Comparison of ENCODE assay signal across 13 cellular contexts in the genomic region with DNA sequence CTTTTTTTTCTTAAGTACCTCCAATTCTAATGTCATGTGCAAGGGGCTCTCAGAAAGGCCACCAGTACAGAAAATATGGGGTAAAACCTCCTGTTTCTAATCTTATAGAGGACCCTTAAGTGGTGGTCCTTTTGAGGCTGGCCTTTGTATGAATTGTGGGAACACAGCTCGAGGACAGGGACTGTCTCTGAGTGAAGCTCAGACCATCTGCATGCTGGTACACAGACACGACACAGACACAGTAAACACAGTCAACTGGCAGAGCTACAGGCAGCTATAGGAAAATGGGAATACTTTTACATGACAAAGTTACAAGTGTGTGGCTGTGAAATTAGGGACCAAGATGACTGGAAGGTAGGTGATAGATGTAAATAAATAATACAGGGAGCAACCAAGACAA.
DNase-seq lines count a peak whose midpoint lies in the region; ATAC-seq and TF ChIP-seq lines count a peak whose summit lies in the region.
"Had no signal": no experiment of that assay in that cellular context is flagged by ENCODE, and none has a peak within 500 bp of the region (broad histone marks: within the 10 kb centered on the region; RNA-seq: fewer than 3 reads in every experiment).

No MANE protein-coding gene starts in this region.

- no peaks in the 10 kb centered on the region for H3K9me3 ChIP-seq in RWPE2 (ENCODE audit: severe bottlenecking)
- H3K9me3 ChIP-seq in adrenal gland (replicated peaks in 1 of 3) = no peaks in the 10 kb centered on the region

- peaks cover 7% of the 10 kb centered on the region for H3K4me1 Mint-ChIP-seq in stimulated activated effector memory CD8-positive, alpha-beta T cell treated with anti-CD3 and anti-CD28 coated beads, Interleukin-12 subunit alpha, Interleukin-12 subunit beta, amount 100 ng/mL, for 72 hours

- peak overlapping the region; percentile 83 for H3K27ac ChIP-seq in RWPE2 (ENCODE audit: poor library complexity, severe bottlenecking)
- H3K27ac ChIP-seq in foreskin keratinocyte = peak overlapping the region; percentile 75
- no peak overlapping the region for H3K27ac ChIP-seq in adrenal gland
- H3K27ac ChIP-seq: C4-2B had no signal

- H3K36me3 ChIP-seq in RWPE2 (ENCODE audit: low read depth) (no peaks in the 10 kb centered on the region), adrenal gland (replicated peaks in 1 of 2) (no peaks in the 10 kb centered on the region)

- no peak for TF ChIP-seq POLR2A in adrenal gland (IDR thresholded peaks at IDR 0.05)

- WGBS in adrenal gland, 4 donors = 64 to 79% (median 68%) methylated on average over 2 of the region's 2 CpGs

- peak; percentile 21; the same call in 1 of the 3 replicates for ATAC-seq in RWPE2 (ENCODE audit: low read depth)
- ATAC-seq in foreskin keratinocyte = no peak
- no peak for ATAC-seq in stimulated activated effector memory CD8-positive, alpha-beta T cell treated with anti-CD3 and anti-CD28 coated beads, Interleukin-12 subunit alpha, Interleukin-12 subunit beta, amount 100 ng/mL, for 72 hours
- no peak for ATAC-seq in HG02642 (IDR thresholded peaks at IDR 0.05; ENCODE audit: poor library complexity, unreplicated experiment)

- H3K4me3 ChIP-seq in RWPE2 (ENCODE audit: severe bottlenecking) (no peak overlapping the region), adrenal gland (no peak overlapping the region)

- no peaks in the 10 kb centered on the region for H3K36me3 Mint-ChIP-seq in stimulated activated effector memory CD8-positive, alpha-beta T cell treated with anti-CD3 and anti-CD28 coated beads, Interleukin-12 subunit alpha, Interleukin-12 subunit beta, amount 100 ng/mL, for 72 hours

- H3K4me3 Mint-ChIP-seq in stimulated activated effector memory CD8-positive, alpha-beta T cell treated with anti-CD3 and anti-CD28 coated beads, Interleukin-12 subunit alpha, Interleukin-12 subunit beta, amount 100 ng/mL, for 72 hours = no peak overlapping the region

- intact Hi-C loops in adrenal gland (cut with DNase I) = no loop called here

- TF ChIP-seq CTCF in RWPE2 (IDR thresholded peaks at IDR 0.05; ENCODE audit: poor library complexity, severe bottlenecking) = no peak
- no peak for TF ChIP-seq CTCF in foreskin keratinocyte (conservative IDR thresholded peaks at IDR 0.05)
- TF ChIP-seq CTCF in adrenal gland (IDR thresholded peaks at IDR 0.05) = no peak

- H3K4me1 ChIP-seq in RWPE2 (ENCODE audit: insufficient read depth, poor library complexity, severe bottlenecking) (peaks cover 25% of the 10 kb centered on the region), foreskin keratinocyte (peaks cover 23% of the 10 kb centered on the region), adrenal gland (replicated peaks in 1 of 2) (no peaks in the 10 kb centered on the region)

- H3K27me3 ChIP-seq in RWPE2 (ENCODE audit: insufficient read depth, poor library complexity, severe bottlenecking) (no peaks in the 10 kb centered on the region), foreskin keratinocyte (no peaks in the 10 kb centered on the region), adrenal gland (no peaks in the 10 kb centered on the region)

- no peaks in the 10 kb centered on the region for H3K9me3 Mint-ChIP-seq in stimulated activated effector memory CD8-positive, alpha-beta T cell treated with anti-CD3 and anti-CD28 coated beads, Interleukin-12 subunit alpha, Interleukin-12 subunit beta, amount 100 ng/mL, for 72 hours

- peak overlapping the region; percentile 10 for H3K27ac Mint-ChIP-seq in stimulated activated effector memory CD8-positive, alpha-beta T cell treated with anti-CD3 and anti-CD28 coated beads, Interleukin-12 subunit alpha, Interleukin-12 subunit beta, amount 100 ng/mL, for 72 hours

- DNase-seq in EH (ENCODE audit: low read depth) (peak; percentile 10), RWPE2 (ENCODE audit: low spot score) (no peak), foreskin keratinocyte (no peak), adrenal gland (no peak)
- DNase-seq in stimulated activated effector memory CD8-positive, alpha-beta T cell treated with anti-CD3 and anti-CD28 coated beads, Interleukin-12 subunit alpha, Interleukin-12 subunit beta, amount 100 ng/mL, for 72 hours (ENCODE audit: low spot score in 2 of 2) = no peak
- no peak for DNase-seq in stimulated activated naive CD4-positive, alpha-beta T cell (lab: John Stamatoyannopoulos, UW)
- DNase-seq: KBM-7, NCI-H1436, NCI-H2029, NCI-H510A, NCI-H774 had no signal

Comparison
In these comparisons a context has a peak if more than half of its experiments do, and no peak if none do; other contexts are left out.
1. H3K27ac ChIP-seq: peak in RWPE2 (single experiment) and foreskin keratinocyte (single experiment); none in adrenal gland (0 of 5).